ENCODE assay signal across 4 cellular contexts in the genomic region with DNA sequence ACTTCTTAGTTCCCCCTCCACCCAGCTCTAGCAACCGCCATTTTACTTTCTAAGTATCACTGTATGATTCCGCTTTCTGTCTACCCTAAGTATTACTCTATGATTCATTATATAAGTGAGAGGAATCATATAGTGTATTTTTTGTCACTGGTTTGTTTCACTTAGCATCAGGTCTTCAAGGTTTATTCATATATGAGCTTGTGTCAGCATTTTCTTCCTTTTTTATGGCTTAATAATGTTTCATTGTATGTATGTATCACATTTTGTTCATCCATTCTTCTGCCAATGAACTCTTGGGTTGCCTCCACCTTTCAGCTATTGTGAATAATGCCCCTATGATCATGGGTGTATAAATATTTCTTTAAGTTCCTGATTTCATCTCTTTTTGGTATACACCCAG.
TF ChIP-seq lines count a peak whose summit lies in the region.

No MANE protein-coding gene starts in this region.

TF ChIP-seq in HepG2, 621 proteins besides CTCF, POLR2A, EP300 and RAD21 (continues in another document):
- TF ChIP-seq SIN3B (IDR thresholded peaks at IDR 0.05; ENCODE audit: low read length) (no peak), KDM6A (CRISPR knock-in tag; IDR thresholded peaks at IDR 0.05; ENCODE audit: low read depth) (no peak), EED (CRISPR knock-in tag; IDR thresholded peaks at IDR 0.05) (no peak), RBAK (CRISPR knock-in tag; IDR thresholded peaks at IDR 0.05) (no peak), MAFK (conservative IDR thresholded peaks at IDR 0.05 in 1 of 2, IDR thresholded peaks at IDR 0.05 in 1 of 2; ENCODE audit: low read length in 2 of 2) (peak; percentile 49 to 55; a peak in 2 of 4 replicates), GABPB1 (CRISPR knock-in tag; IDR thresholded peaks at IDR 0.05) (no peak), MAFF (IDR thresholded peaks at IDR 0.05; ENCODE audit: low read depth, low read length) (0 out of 2 replicates have a peak, but pooled peaks have one; percentile 23), PHF20 (CRISPR knock-in tag; IDR thresholded peaks at IDR 0.05) (no peak), TEAD2 (CRISPR knock-in tag; IDR thresholded peaks at IDR 0.05) (no peak)
- TF ChIP-seq, protein P1, sequence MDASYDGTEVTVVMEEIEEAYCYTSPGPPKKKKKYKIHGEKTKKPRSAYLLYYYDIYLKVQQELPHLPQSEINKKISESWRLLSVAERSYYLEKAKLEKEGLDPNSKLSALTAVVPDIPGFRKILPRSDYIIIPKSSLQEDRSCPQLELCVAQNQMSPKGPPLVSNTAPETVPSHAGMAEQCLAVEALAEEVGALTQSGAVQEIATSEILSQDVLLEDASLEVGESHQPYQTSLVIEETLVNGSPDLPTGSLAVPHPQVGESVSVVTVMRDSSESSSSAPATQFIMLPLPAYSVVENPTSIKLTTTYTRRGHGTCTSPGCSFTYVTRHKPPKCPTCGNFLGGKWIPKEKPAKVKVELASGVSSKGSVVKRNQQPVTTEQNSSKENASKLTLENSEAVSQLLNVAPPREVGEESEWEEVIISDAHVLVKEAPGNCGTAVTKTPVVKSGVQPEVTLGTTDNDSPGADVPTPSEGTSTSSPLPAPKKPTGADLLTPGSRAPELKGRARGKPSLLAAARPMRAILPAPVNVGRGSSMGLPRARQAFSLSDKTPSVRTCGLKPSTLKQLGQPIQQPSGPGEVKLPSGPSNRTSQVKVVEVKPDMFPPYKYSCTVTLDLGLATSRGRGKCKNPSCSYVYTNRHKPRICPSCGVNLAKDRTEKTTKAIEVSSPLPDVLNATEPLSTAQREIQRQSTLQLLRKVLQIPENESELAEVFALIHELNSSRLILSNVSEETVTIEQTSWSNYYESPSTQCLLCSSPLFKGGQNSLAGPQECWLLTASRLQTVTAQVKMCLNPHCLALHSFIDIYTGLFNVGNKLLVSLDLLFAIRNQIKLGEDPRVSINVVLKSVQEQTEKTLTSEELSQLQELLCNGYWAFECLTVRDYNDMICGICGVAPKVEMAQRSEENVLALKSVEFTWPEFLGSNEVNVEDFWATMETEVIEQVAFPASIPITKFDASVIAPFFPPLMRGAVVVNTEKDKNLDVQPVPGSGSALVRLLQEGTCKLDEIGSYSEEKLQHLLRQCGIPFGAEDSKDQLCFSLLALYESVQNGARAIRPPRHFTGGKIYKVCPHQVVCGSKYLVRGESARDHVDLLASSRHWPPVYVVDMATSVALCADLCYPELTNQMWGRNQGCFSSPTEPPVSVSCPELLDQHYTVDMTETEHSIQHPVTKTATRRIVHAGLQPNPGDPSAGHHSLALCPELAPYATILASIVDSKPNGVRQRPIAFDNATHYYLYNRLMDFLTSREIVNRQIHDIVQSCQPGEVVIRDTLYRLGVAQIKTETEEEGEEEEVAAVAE (CRISPR knock-in tag; IDR thresholded peaks at IDR 0.05; ENCODE audit: borderline replicate concordance): no peak

TF ChIP-seq in A549, 52 proteins besides CTCF, POLR2A, EP300 and RAD21:
- no peak for TF ChIP-seq HOXB13 (CRISPR knock-in tag; IDR thresholded peaks at IDR 0.05; ENCODE audit: low read depth)
- no peak for TF ChIP-seq NR3C1 (IDR thresholded peaks at IDR 0.05)
- TF ChIP-seq JUNB (IDR thresholded peaks at IDR 0.05): no peak
- TF ChIP-seq, protein P2, sequence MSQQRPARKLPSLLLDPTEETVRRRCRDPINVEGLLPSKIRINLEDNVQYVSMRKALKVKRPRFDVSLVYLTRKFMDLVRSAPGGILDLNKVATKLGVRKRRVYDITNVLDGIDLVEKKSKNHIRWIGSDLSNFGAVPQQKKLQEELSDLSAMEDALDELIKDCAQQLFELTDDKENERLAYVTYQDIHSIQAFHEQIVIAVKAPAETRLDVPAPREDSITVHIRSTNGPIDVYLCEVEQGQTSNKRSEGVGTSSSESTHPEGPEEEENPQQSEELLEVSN (IDR thresholded peaks at IDR 0.05; ENCODE audit: borderline replicate concordance, low read depth): no peak
- peak; percentile 72 for TF ChIP-seq MAFK (IDR thresholded peaks at IDR 0.05; ENCODE audit: partially characterized antibody)

TF ChIP-seq in IMR-90, 13 proteins besides CTCF, POLR2A, EP300 and RAD21:
- TF ChIP-seq MXI1 (IDR thresholded peaks at IDR 0.05; ENCODE audit: borderline replicate concordance, low read depth, low read length): no peak
- peak; percentile 18; the same call in 1 of the 2 replicates for TF ChIP-seq MAFK (IDR thresholded peaks at IDR 0.05; ENCODE audit: low read depth, low read length)
- TF ChIP-seq, protein P3, sequence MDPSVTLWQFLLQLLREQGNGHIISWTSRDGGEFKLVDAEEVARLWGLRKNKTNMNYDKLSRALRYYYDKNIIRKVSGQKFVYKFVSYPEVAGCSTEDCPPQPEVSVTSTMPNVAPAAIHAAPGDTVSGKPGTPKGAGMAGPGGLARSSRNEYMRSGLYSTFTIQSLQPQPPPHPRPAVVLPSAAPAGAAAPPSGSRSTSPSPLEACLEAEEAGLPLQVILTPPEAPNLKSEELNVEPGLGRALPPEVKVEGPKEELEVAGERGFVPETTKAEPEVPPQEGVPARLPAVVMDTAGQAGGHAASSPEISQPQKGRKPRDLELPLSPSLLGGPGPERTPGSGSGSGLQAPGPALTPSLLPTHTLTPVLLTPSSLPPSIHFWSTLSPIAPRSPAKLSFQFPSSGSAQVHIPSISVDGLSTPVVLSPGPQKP (IDR thresholded peaks at IDR 0.05; ENCODE audit: borderline replicate concordance, low read depth, low read length): no peak
TF ChIP-seq in IMR-90: peak in this region for 1.

TF ChIP-seq in K562, 482 proteins besides CTCF, POLR2A, EP300 and RAD21:
- TF ChIP-seq, protein P4, sequence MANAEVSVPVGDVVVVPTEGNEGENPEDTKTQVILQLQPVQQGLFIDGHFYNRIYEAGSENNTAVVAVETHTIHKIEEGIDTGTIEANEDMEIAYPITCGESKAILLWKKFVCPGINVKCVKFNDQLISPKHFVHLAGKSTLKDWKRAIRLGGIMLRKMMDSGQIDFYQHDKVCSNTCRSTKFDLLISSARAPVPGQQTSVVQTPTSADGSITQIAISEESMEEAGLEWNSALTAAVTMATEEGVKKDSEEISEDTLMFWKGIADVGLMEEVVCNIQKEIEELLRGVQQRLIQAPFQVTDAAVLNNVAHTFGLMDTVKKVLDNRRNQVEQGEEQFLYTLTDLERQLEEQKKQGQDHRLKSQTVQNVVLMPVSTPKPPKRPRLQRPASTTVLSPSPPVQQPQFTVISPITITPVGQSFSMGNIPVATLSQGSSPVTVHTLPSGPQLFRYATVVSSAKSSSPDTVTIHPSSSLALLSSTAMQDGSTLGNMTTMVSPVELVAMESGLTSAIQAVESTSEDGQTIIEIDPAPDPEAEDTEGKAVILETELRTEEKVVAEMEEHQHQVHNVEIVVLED (CRISPR knock-in tag; IDR thresholded peaks at IDR 0.05): no peak
- peak; percentile 37; the same call in 1 of the 2 replicates for TF ChIP-seq ZNF316 (IDR thresholded peaks at IDR 0.05)
